Comparison of ENCODE assay signal across 11 cellular contexts in genomic region chr11:86116996-86117705, GRCh38. TPM values are rescaled to one million over a fixed set of nuclear protein-coding genes. Genes with fewer than 3 reads are reported as not detected.
DNase-seq lines count a peak whose midpoint lies in the region; ATAC-seq, FAIRE-seq and TF ChIP-seq lines count a peak whose summit lies in the region.
"Had no signal": no experiment of that assay in that cellular context is flagged by ENCODE, and none has a peak within 500 bp of the region (broad histone marks: within the 10 kb centered on the region; RNA-seq: fewer than 3 reads in every experiment).

No MANE protein-coding gene starts in this region.

- H3K27me3 ChIP-seq in small intestine (ENCODE audit: control insufficient read depth in 2 of 2, insufficient read depth in 2 of 2, low read length in 2 of 2) (no peaks in the 10 kb centered on the region), uterus (no peaks in the 10 kb centered on the region)

- no peaks in the 10 kb centered on the region for H3K36me3 ChIP-seq in small intestine (ENCODE audit: control insufficient read depth in 2 of 2, insufficient read depth in 2 of 2, low read length in 2 of 2)
- H3K36me3 ChIP-seq in uterus, result no peaks in the 10 kb centered on the region

- TF ChIP-seq CTCF in cardiac fibroblast (IDR thresholded peaks at IDR 0.05; ENCODE audit: low read depth, low read length), result no peak
- no peak for TF ChIP-seq CTCF in uterus (IDR thresholded peaks at IDR 0.05)

- peaks cover 3 to 5% of the 10 kb centered on the region in 2 donors for H3K4me1 ChIP-seq in small intestine (ENCODE audit: control insufficient read depth in 2 of 2, insufficient read depth in 1 of 2, low read depth in 1 of 2, low read length in 1 of 2)
- H3K4me1 ChIP-seq in uterus, result no peaks in the 10 kb centered on the region

- FAIRE-seq in RCC 7860 (lab: Jason Lieb, UNC) (no peak), small intestine (lab: Jason Lieb, UNC) (no peak)

- H3K27ac ChIP-seq in small intestine (ENCODE audit: low read depth in 1 of 2, low read length in 1 of 2) (no peak overlapping the region), uterus (no peak overlapping the region)

- peak; percentile 43 for DNase-seq in NOMO-1 treated with DMSO at 0.1 percent for 48 hours (lab: John Stamatoyannopoulos, UW; ENCODE audit: unreplicated experiment)
- DNase-seq in NOMO-1 treated with dmso at 0.1 percent for 144 hours (lab: John Stamatoyannopoulos, UW; ENCODE audit: unreplicated experiment), result no peak
- peak; percentile 93 for DNase-seq in RCC 7860 (ENCODE audit: low spot score)
- DNase-seq in cardiac fibroblast (ENCODE audit: low read depth in 2 of 2), result peak; percentile 54 to 77
- DNase-seq in small intestine, result peak; percentile 37
- DNase-seq in uterus, result no peak
- no peak for DNase-seq in NCI-H187 treated with DMSO at 0.1 percent for 48 hours (lab: John Stamatoyannopoulos, UW)
- DNase-seq: hippocampal formation, naive B cell, NCI-H510A had no signal

- H3K4me3 ChIP-seq in cardiac fibroblast (replicated peaks in 1 of 2; ENCODE audit: low read depth in 2 of 2, low read length in 2 of 2), result no peak overlapping the region
- no peak overlapping the region for H3K4me3 ChIP-seq in small intestine (ENCODE audit: low read depth in 1 of 2, low read length in 2 of 2)
- H3K4me3 ChIP-seq in uterus, result no peak overlapping the region

- TF ChIP-seq POLR2A in uterus (IDR thresholded peaks at IDR 0.05), result no peak

- H3K9me3 ChIP-seq in small intestine (ENCODE audit: control insufficient read depth, low read depth), result no peaks in the 10 kb centered on the region
- H3K9me3 ChIP-seq in uterus, result no peaks in the 10 kb centered on the region

- intact Hi-C loops in uterus (cut with DNase I; ENCODE audit: low total_unique reads), result no loop called here

- WGBS in small intestine, 3 donors, result 59 to 88% (median 67%) methylated on average over 5 of the region's 5 CpGs

- ATAC-seq in HG03571 (IDR thresholded peaks at IDR 0.05; ENCODE audit: unreplicated experiment), result no peak

RNA-seq across cellular contexts. Expression of gene PICALM, which starts 48.3 kb away (rescaled TPM):
- polyA plus RNA-seq in small intestine, result 100 to 1,000 TPM in 2 of 3 donors, 10 to 100 TPM in 1; 88.8 to 127 (median 106) TPM
- total RNA-seq in uterus, result 100 to 1,000 TPM; 198 to 402 (median 298) TPM

Comparison
In these comparisons a context has a peak if more than half of its experiments do, and no peak if none do; other contexts are left out.
1. DNase-seq: peak in NOMO-1 treated with DMSO at 0.1 percent for 48 hours (single experiment), RCC 7860 (single experiment), cardiac fibroblast (2 of 2) and small intestine (single experiment); none in NOMO-1 treated with dmso at 0.1 percent for 144 hours (single experiment), uterus (0 of 2) and NCI-H187 treated with DMSO at 0.1 percent for 48 hours (single experiment).